ENCODE assay signal across 9 cellular contexts in genomic region chr1:226690460-226690982, GRCh38. TPM values are rescaled to one million over a fixed set of nuclear protein-coding genes. Genes with fewer than 3 reads are reported as not detected.
A peak's percentile ranks its signal among the peaks of the same experiment; 100 is the strongest.
DNase-seq lines count a peak whose midpoint lies in the region; ATAC-seq, FAIRE-seq and TF ChIP-seq lines count a peak whose summit lies in the region.
"Had no signal": no experiment of that assay in that cellular context is flagged by ENCODE, and none has a peak within 500 bp of the region (broad histone marks: within the 10 kb centered on the region; RNA-seq: fewer than 3 reads in every experiment).

No MANE protein-coding gene starts in this region.

- WGBS in prostate gland, result 28% methylated on average over 8 of the region's 8 CpGs

- no peak overlapping the region for H3K4me3 ChIP-seq in prostate gland

- no peaks in the 10 kb centered on the region for H3K36me3 ChIP-seq in prostate gland

- no peak for TF ChIP-seq CTCF in prostate gland (IDR thresholded peaks at IDR 0.05)

- intact Hi-C loops in prostate gland (cut with DNase I), result no loop called here

- peak; percentile 68 for FAIRE-seq in GM12891 (lab: Jason Lieb, UNC)

- DNase-seq in GM12891 (ENCODE audit: insufficient read length, low spot score) (no peak), SHP77 treated with DMSO at 0.1 percent for 48 hours (lab: John Stamatoyannopoulos, UW) (peak; percentile 74), dermis blood vessel endothelial cell (peak; percentile 90), prostate gland (ENCODE audit: low spot score) (peak; percentile 48), CD1c-positive myeloid dendritic cell (ENCODE audit: extremely low spot score) (no peak), cortex of kidney (lab: John Stamatoyannopoulos, UW) (no peak)
- DNase-seq: islet precursor cell had no signal

- peak overlapping the region; percentile 54 to 69 for H3K27ac ChIP-seq in prostate gland

- TF ChIP-seq POLR2A in GM12891 (IDR thresholded peaks at IDR 0.05; ENCODE audit: low read depth, low read length) (no peak), prostate gland (IDR thresholded peaks at IDR 0.05) (no peak)

- ATAC-seq in HG03135 (IDR thresholded peaks at IDR 0.05; ENCODE audit: unreplicated experiment) (no peak), GM21367 (IDR thresholded peaks at IDR 0.05; ENCODE audit: unreplicated experiment) (no peak)

- no peaks in the 10 kb centered on the region for H3K9me3 ChIP-seq in prostate gland

- peaks cover 2% of the 10 kb centered on the region for H3K4me1 ChIP-seq in prostate gland (replicated peaks)

- no peaks in the 10 kb centered on the region for H3K27me3 ChIP-seq in prostate gland (replicated peaks; ENCODE audit: insufficient read depth)

TF ChIP-seq in GM12891, 5 proteins besides CTCF, POLR2A, EP300 and RAD21:
- no peak for TF ChIP-seq SPI1 (IDR thresholded peaks at IDR 0.05; ENCODE audit: low read depth, low read length)
- TF ChIP-seq POU2F2 (IDR thresholded peaks at IDR 0.05; ENCODE audit: low read depth, low read length), result no peak
- no peak for TF ChIP-seq PAX5 (IDR thresholded peaks at IDR 0.05; ENCODE audit: insufficient read depth, low read length, severe bottlenecking)
- TF ChIP-seq POLR2AphosphoS5 (IDR thresholded peaks at IDR 0.05; ENCODE audit: low read depth, low read length), result no peak
- no peak for TF ChIP-seq TAF1 (IDR thresholded peaks at IDR 0.05; ENCODE audit: low read depth, low read length)
TF ChIP-seq in GM12891: peak in this region for 0.

RNA-seq across cellular contexts. Expression of gene ITPKB, which starts 48.6 kb away (rescaled TPM):
- polyA plus RNA-seq in GM12891 (2012; ENCODE audit: low read depth, missing spikeins), result 15.8 TPM
- total RNA-seq in dermis blood vessel endothelial cell (36.9 TPM in 2 replicates), prostate gland (10 to 100 TPM; 47.5 to 49.2 TPM)

Comparison
In these comparisons a context has a peak if more than half of its experiments do, and no peak if none do; other contexts are left out.
1. DNase-seq: peak in SHP77 treated with DMSO at 0.1 percent for 48 hours (single experiment), dermis blood vessel endothelial cell (single experiment) and prostate gland (single experiment); none in GM12891 (single experiment), CD1c-positive myeloid dendritic cell (single experiment) and cortex of kidney (single experiment).